ENCODE assay signal across 14 cellular contexts in genomic region chr3:132522353-132522752, GRCh38.
DNase-seq lines count a peak whose midpoint lies in the region; ATAC-seq and TF ChIP-seq lines count a peak whose summit lies in the region.
"Had no signal": no experiment of that assay in that cellular context is flagged by ENCODE, and none has a peak within 500 bp of the region (broad histone marks: within the 10 kb centered on the region; RNA-seq: fewer than 3 reads in every experiment).

No MANE protein-coding gene starts in this region.

- POLR2A ChIA-PET in activated CD4-positive, alpha-beta T cell treated with anti-CD3 and anti-CD28 coated beads, Interleukin-2, amount 10 ng/mL, durations not matched to agents 7 days and 5 days (lab: Charles Lee): interaction anchor here (0.7 kb wide), 1 partner anchor 100 kb away, joined by 3 read pairs; no protein-coding TSS in a partner anchor

- H3K9me3 ChIP-seq in esophagus muscularis mucosa: no peaks in the 10 kb centered on the region

- intact Hi-C loops in esophagus muscularis mucosa (cut with DNase I): no loop called here

- no peak for TF ChIP-seq EP300 in esophagus muscularis mucosa (IDR thresholded peaks at IDR 0.05)

- no peaks in the 10 kb centered on the region for H3K4me1 ChIP-seq in esophagus muscularis mucosa

- WGBS in esophagus muscularis mucosa: 89% methylated on average over 3 of the region's 3 CpGs

- peak; percentile 96 for ATAC-seq in GM21528 (IDR thresholded peaks at IDR 0.05; ENCODE audit: low FRiP score, unreplicated experiment)
- peak; percentile 72 for ATAC-seq in HG03139 (IDR thresholded peaks at IDR 0.05; ENCODE audit: unreplicated experiment)
- ATAC-seq in memory B cell (ENCODE audit: low read depth): no peak
- ATAC-seq in HG02970 (IDR thresholded peaks at IDR 0.05; ENCODE audit: low FRiP score, unreplicated experiment): no peak
- ATAC-seq: natural killer cell had no signal

- CTCF ChIA-PET in activated CD4-positive, alpha-beta T cell treated with anti-CD3 and anti-CD28 coated beads, Interleukin-2, amount 10 ng/mL, durations not matched to agents 7 days and 5 days (lab: Charles Lee): no interaction called here

- peaks cover 16% of the 10 kb centered on the region for H3K4me1 Mint-ChIP-seq in activated CD4-positive, alpha-beta T cell treated with anti-CD3 and anti-CD28 coated beads, Interleukin-2, amount 10 ng/mL, durations not matched to agents 7 days and 5 days
- H3K4me1 Mint-ChIP-seq in memory B cell: no peaks in the 10 kb centered on the region
- H3K4me1 Mint-ChIP-seq: natural killer cell had no signal

- H3K36me3 ChIP-seq in esophagus muscularis mucosa: peaks cover 29 to 95% (median 63%) of the 10 kb centered on the region in 4 donors

- no peaks in the 10 kb centered on the region for H3K9me3 Mint-ChIP-seq in activated CD4-positive, alpha-beta T cell treated with anti-CD3 and anti-CD28 coated beads, Interleukin-2, amount 10 ng/mL, durations not matched to agents 7 days and 5 days
- no peaks in the 10 kb centered on the region for H3K9me3 Mint-ChIP-seq in memory B cell
- H3K9me3 Mint-ChIP-seq: natural killer cell had no signal

- no peak overlapping the region for H3K4me3 ChIP-seq in esophagus muscularis mucosa
- H3K4me3 ChIP-seq: smooth muscle cell had no signal

- no peak overlapping the region for H3K4me3 Mint-ChIP-seq in activated CD4-positive, alpha-beta T cell treated with anti-CD3 and anti-CD28 coated beads, Interleukin-2, amount 10 ng/mL, durations not matched to agents 7 days and 5 days
- H3K4me3 Mint-ChIP-seq in memory B cell: no peak overlapping the region
- H3K4me3 Mint-ChIP-seq: natural killer cell had no signal

- TF ChIP-seq POLR2A in esophagus muscularis mucosa (IDR thresholded peaks at IDR 0.05; ENCODE audit: low read depth): no peak

- DNase-seq in activated CD4-positive, alpha-beta T cell treated with anti-CD3 and anti-CD28 coated beads, Interleukin-2, amount 10 ng/mL, durations not matched to agents 7 days and 5 days: peak; percentile 33
- no peak for DNase-seq in activated CD4-positive, alpha-beta T cell treated with anti-CD3 and anti-CD28 coated beads for 4 hours
- DNase-seq in memory B cell (ENCODE audit: low spot score in 2 of 2): no peak
- DNase-seq in NCI-H1930 (lab: John Stamatoyannopoulos, UW): no peak
- DNase-seq in esophagus muscularis mucosa (ENCODE audit: extremely low spot score): no peak
- DNase-seq: brain microvascular endothelial cell, H7, KBM-7, natural killer cell, SIG-M5 had no signal

- no peaks in the 10 kb centered on the region for H3K27me3 Mint-ChIP-seq in activated CD4-positive, alpha-beta T cell treated with anti-CD3 and anti-CD28 coated beads, Interleukin-2, amount 10 ng/mL, durations not matched to agents 7 days and 5 days
- H3K27me3 Mint-ChIP-seq in memory B cell: no peaks in the 10 kb centered on the region

- H3K27ac ChIP-seq in esophagus muscularis mucosa (replicated peaks in 1 of 4): no peak overlapping the region
- H3K27ac ChIP-seq: brain microvascular endothelial cell had no signal

- H3K27me3 ChIP-seq in esophagus muscularis mucosa: no peaks in the 10 kb centered on the region
- H3K27me3 ChIP-seq: brain microvascular endothelial cell had no signal

- peaks cover 65% of the 10 kb centered on the region for H3K36me3 Mint-ChIP-seq in activated CD4-positive, alpha-beta T cell treated with anti-CD3 and anti-CD28 coated beads, Interleukin-2, amount 10 ng/mL, durations not matched to agents 7 days and 5 days (ENCODE audit: low read depth)
- peaks cover 25% of the 10 kb centered on the region for H3K36me3 Mint-ChIP-seq in memory B cell

- H3K27ac Mint-ChIP-seq in activated CD4-positive, alpha-beta T cell treated with anti-CD3 and anti-CD28 coated beads, Interleukin-2, amount 10 ng/mL, durations not matched to agents 7 days and 5 days: peak overlapping the region; percentile 61
- peak overlapping the region; percentile 33 for H3K27ac Mint-ChIP-seq in memory B cell
- H3K27ac Mint-ChIP-seq: natural killer cell had no signal

- TF ChIP-seq CTCF in esophagus muscularis mucosa (IDR thresholded peaks at IDR 0.05): no peak

Comparison
In these comparisons a context has a peak if more than half of its experiments do, and no peak if none do; other contexts are left out.
1. ATAC-seq: peak in GM21528 (single experiment) and HG03139 (single experiment); none in memory B cell (single experiment) and HG02970 (single experiment).